10 cellular contexts compared by ENCODE assay signal in genomic region chr7:107622429-107622828, GRCh38. TPM values are rescaled to one million over a fixed set of nuclear protein-coding genes. Genes with fewer than 3 reads are reported as not detected.
DNase-seq lines count a peak whose midpoint lies in the region; ATAC-seq and TF ChIP-seq lines count a peak whose summit lies in the region.
"Had no signal": no experiment of that assay in that cellular context is flagged by ENCODE, and none has a peak within 500 bp of the region (broad histone marks: within the 10 kb centered on the region; RNA-seq: fewer than 3 reads in every experiment).

No MANE protein-coding gene starts in this region.

- no peak for TF ChIP-seq RAD21 in IMR-90 (IDR thresholded peaks at IDR 0.05; ENCODE audit: low read length)

- CTCF ChIA-PET in IMR-90 (lab: Yijun Ruan, JAX), result no interaction called here

- no peak overlapping the region for H3K4me3 ChIP-seq in IMR-90 (ENCODE audit: insufficient read depth, low read depth, low read length)
- H3K4me3 ChIP-seq in cardiac fibroblast (replicated peaks in 1 of 2; ENCODE audit: low read depth in 2 of 2, low read length in 2 of 2), result no peak overlapping the region
- H3K4me3 ChIP-seq in lower lobe of right lung, result no peak overlapping the region

- no peak overlapping the region for H3K14ac ChIP-seq in IMR-90 (replicated peaks; ENCODE audit: low read depth, low read length)

- no peaks in the 10 kb centered on the region for H3K79me1 ChIP-seq in IMR-90 (ENCODE audit: low read depth in 1 of 2, low read length in 2 of 2)

- no peak overlapping the region for H3K27ac Mint-ChIP-seq in T-helper 17 cell

- H2BK120ac ChIP-seq in IMR-90 (ENCODE audit: low read depth, low read length), result no peak overlapping the region

- no peaks in the 10 kb centered on the region for H3K27me3 ChIP-seq in IMR-90 (ENCODE audit: control insufficient read depth, insufficient read depth, low read length)
- H3K27me3 ChIP-seq in lower lobe of right lung (ENCODE audit: low read depth), result no peaks in the 10 kb centered on the region

- H3K4me2 ChIP-seq in IMR-90 (ENCODE audit: low read depth, low read length), result no peak overlapping the region

- no peaks in the 10 kb centered on the region for H3K36me3 Mint-ChIP-seq in T-helper 17 cell (ENCODE audit: low read depth)

- no peak overlapping the region for H3K23ac ChIP-seq in IMR-90 (ENCODE audit: low read depth, low read length)

- no peak overlapping the region for H3K4ac ChIP-seq in IMR-90 (ENCODE audit: low read depth, low read length)

- ATAC-seq in IMR-90 (ENCODE audit: low read depth), result peak; percentile 56
- peak; percentile 68 to 80 for ATAC-seq in lower lobe of right lung
- ATAC-seq in T-helper 17 cell, result no peak
- no peak for ATAC-seq in HG02763 (IDR thresholded peaks at IDR 0.05; ENCODE audit: unreplicated experiment)

- H3K56ac ChIP-seq in IMR-90 (ENCODE audit: extremely low read depth, insufficient read depth, low read length), result no peak overlapping the region

- no peak for TF ChIP-seq CTCF in IMR-90 (conservative IDR thresholded peaks at IDR 0.05; ENCODE audit: low read depth, low read length)
- no peak for TF ChIP-seq CTCF in cardiac fibroblast (IDR thresholded peaks at IDR 0.05; ENCODE audit: low read depth, low read length)
- TF ChIP-seq CTCF in lower lobe of right lung (IDR thresholded peaks at IDR 0.05), result no peak

- no peak overlapping the region for H2BK20ac ChIP-seq in IMR-90 (ENCODE audit: low read depth, low read length)

- H3K36me3 ChIP-seq in IMR-90 (ENCODE audit: control insufficient read depth, insufficient read depth, low read length) (0 out of 2 replicates have a peak, but pooled peaks cover 1% of the 10 kb centered on the region), lower lobe of right lung (peaks cover 31% of the 10 kb centered on the region)

- POLR2A ChIA-PET in IMR-90 (lab: Charles Lee; ENCODE audit: unreplicated experiment), result no interaction called here

- no peak overlapping the region for H3K18ac ChIP-seq in IMR-90 (ENCODE audit: low read depth, low read length)

- no peaks in the 10 kb centered on the region for H3K27me3 Mint-ChIP-seq in T-helper 17 cell

- peaks cover 3% of the 10 kb centered on the region for H3K4me1 Mint-ChIP-seq in T-helper 17 cell

- H4K5ac ChIP-seq in IMR-90 (ENCODE audit: low read depth, low read length), result no peak overlapping the region

- TF ChIP-seq POLR2A in IMR-90 (IDR thresholded peaks at IDR 0.05; ENCODE audit: low read depth, low read length), result no peak

- in situ Hi-C loops in Caki2 (cut with HindIII; ENCODE audit: low pct_unique_long_range_greater_than_20kb, low sequenced_read_pairs), result no loop called here
- in situ Hi-C loops in IMR-90 (cut with MboI; ENCODE audit: low sequenced_read_pairs), result no loop called here

- H3K27ac ChIP-seq in IMR-90 (ENCODE audit: insufficient read depth, low read length), result no peak overlapping the region
- no peak overlapping the region for H3K27ac ChIP-seq in lower lobe of right lung

- no peak overlapping the region for H2AFZ ChIP-seq in IMR-90 (replicated peaks; ENCODE audit: low read length, poor library complexity)

- no peak overlapping the region for H2AK9ac ChIP-seq in IMR-90 (replicated peaks; ENCODE audit: low read depth, low read length, poor library complexity)

- no peaks in the 10 kb centered on the region for H3K9me1 ChIP-seq in IMR-90 (ENCODE audit: insufficient read depth, low read length)

- H3K4me1 ChIP-seq in IMR-90 (ENCODE audit: control insufficient read depth, insufficient read depth, low read length) (peaks cover 2% of the 10 kb centered on the region; the same call in 1 of the 2 replicates), lower lobe of right lung (peaks cover 9% of the 10 kb centered on the region)

- no TSS peak for BruUV-seq in IMR-90 (replicated peaks; lab: Mats Ljungman, UMichigan)

- H4K20me1 ChIP-seq in IMR-90 (ENCODE audit: insufficient read depth, low read length), result no peaks in the 10 kb centered on the region

- no peak overlapping the region for H2AK5ac ChIP-seq in IMR-90 (ENCODE audit: low read depth, low read length)

- intact Hi-C loops in IMR-90 (cut with micrococcal nuclease) (no loop called here), lower lobe of right lung (cut with DNase I) (no loop called here)

- no peak overlapping the region for H2BK15ac ChIP-seq in IMR-90 (ENCODE audit: low read depth, low read length)

- H4K8ac ChIP-seq in IMR-90 (ENCODE audit: low read depth in 2 of 2, low read length in 2 of 2), result no peak overlapping the region

- no peak overlapping the region for H3K9ac ChIP-seq in IMR-90 (ENCODE audit: low read depth, low read length)

- dilution Hi-C loops in IMR-90 (cut with HindIII; ENCODE audit: low sequenced_read_pairs, unreplicated experiment), result no loop called here

- no peak overlapping the region for H3K4me3 Mint-ChIP-seq in T-helper 17 cell

- no CpG with 5 or more reads among the region's 1 CpG for WGBS in IMR-90 (ENCODE audit: extremely low coverage in 2 of 2, insufficient read length in 1 of 2), 2 experiments

- H3K9me3 ChIP-seq in IMR-90 (ENCODE audit: control insufficient read depth, insufficient read depth, low read length), result no peaks in the 10 kb centered on the region
- no peaks in the 10 kb centered on the region for H3K9me3 ChIP-seq in lower lobe of right lung
- no peaks in the 10 kb centered on the region for H3K9me3 ChIP-seq in T-helper 17 cell (ENCODE audit: control insufficient read depth, low read length, poor library complexity, severe bottlenecking)

- no peak overlapping the region for H4K91ac ChIP-seq in IMR-90 (ENCODE audit: insufficient read depth, low read depth, low read length)

- peak; percentile 8 for DNase-seq in Caki2 (ENCODE audit: low read depth)
- peak; percentile 81 for DNase-seq in IMR-90
- DNase-seq in cardiac fibroblast (ENCODE audit: low read depth in 2 of 2), result peak; percentile 80 to 85
- no peak for DNase-seq in lower lobe of right lung
- DNase-seq in stimulated activated CD8-positive, alpha-beta memory T cell treated with anti-CD3 and anti-CD28 coated beads, Interleukin-4, amount 100 ng/mL, for 48 hours, result no peak
- no peak for DNase-seq in iPS-NIHi11 (ENCODE audit: low spot score)
- DNase-seq in T-helper 17 cell, result no peak
- DNase-seq: NCI-H82, small intestine had no signal

- H2BK5ac ChIP-seq in IMR-90 (ENCODE audit: low read depth, low read length, poor library complexity, severe bottlenecking), result no peak overlapping the region

TF ChIP-seq in IMR-90, 13 proteins besides CTCF, POLR2A, EP300 and RAD21:
- TF ChIP-seq CEBPB (IDR thresholded peaks at IDR 0.05; ENCODE audit: low read depth, low read length) (peak; percentile 93), CHD1 (IDR thresholded peaks at IDR 0.05; ENCODE audit: low read depth, low read length) (no peak), FOS (IDR thresholded peaks at IDR 0.05; ENCODE audit: low read depth, low read length) (no peak)

RNA-seq across cellular contexts. Expression of gene SLC26A4, which starts 38.2 kb away (rescaled TPM):
- 0.88 TPM in 1 of 2 replicates, not detected in the other for total RNA-seq in Caki2 (2014; rRNA removed; shearing (Covaris generic); ENCODE audit: low replicate concordance)
- total RNA-seq in IMR-90 (2012; rRNA removed) (0.56 and 1.1 TPM in 2 replicates), lower lobe of right lung (1.0 TPM), T-helper 17 cell (under 1 TPM; 0.21 to 0.35 TPM)
- 0.09 and 0.20 TPM in 2 replicates for polyA plus RNA-seq in IMR-90 (2012; rRNA removed)
- 0.07 TPM in 1 of 2 replicates, not detected in the other for polyA plus RNA-seq in IMR-90 (2012; cell fraction: cytosol; rRNA removed)
- 0.05 and 0.19 TPM in 2 replicates for polyA plus RNA-seq in IMR-90 (2012; cell fraction: nucleus; rRNA removed; ENCODE audit: low replicate concordance)

RNA-seq across cellular contexts. Expression of gene BCAP29, which starts 42.4 kb away (rescaled TPM):
- 16.7 and 29.8 TPM in 2 replicates for total RNA-seq in Caki2 (2014; rRNA removed; shearing (Covaris generic); ENCODE audit: low replicate concordance)
- 33.0 and 119 TPM in 2 replicates for total RNA-seq in IMR-90 (2012; rRNA removed)
- 21.1 and 35.1 TPM in 2 replicates for polyA plus RNA-seq in IMR-90 (2012; rRNA removed)
- polyA plus RNA-seq in IMR-90 (2012; cell fraction: cytosol; rRNA removed), result 8.4 and 16.4 TPM in 2 replicates
- 4.4 and 18.7 TPM in 2 replicates for polyA plus RNA-seq in IMR-90 (2012; cell fraction: nucleus; rRNA removed; ENCODE audit: low replicate concordance)
- total RNA-seq in lower lobe of right lung, result 81.3 TPM
- total RNA-seq in T-helper 17 cell, result 10 to 100 TPM; 13.6 to 16.5 TPM

RNA-seq across cellular contexts. Expression of gene DUS4L, which starts 58.7 kb away (rescaled TPM):
- 13.1 and 26.4 TPM in 2 replicates for total RNA-seq in Caki2 (2014; rRNA removed; shearing (Covaris generic); ENCODE audit: low replicate concordance)
- total RNA-seq in IMR-90 (2012; rRNA removed) (6.6 and 8.6 TPM in 2 replicates), lower lobe of right lung (5.3 TPM), T-helper 17 cell (10 to 100 TPM; 11.0 to 11.3 TPM)
- 3.3 and 4.2 TPM in 2 replicates for polyA plus RNA-seq in IMR-90 (2012; rRNA removed)
- 1.5 and 1.8 TPM in 2 replicates for polyA plus RNA-seq in IMR-90 (2012; cell fraction: cytosol; rRNA removed)
- polyA plus RNA-seq in IMR-90 (2012; cell fraction: nucleus; rRNA removed; ENCODE audit: low replicate concordance), result 1.5 and 4.9 TPM in 2 replicates

RNA-seq across cellular contexts. Expression of gene COG5, which starts 58.7 kb away (rescaled TPM):
- total RNA-seq in Caki2 (2014; rRNA removed; shearing (Covaris generic); ENCODE audit: low replicate concordance), result 38.5 and 43.3 TPM in 2 replicates
- total RNA-seq in IMR-90 (2012; rRNA removed) (27.4 and 35.8 TPM in 2 replicates), lower lobe of right lung (49.1 TPM), T-helper 17 cell (10 to 100 TPM; 54.8 to 87.4 TPM)
- polyA plus RNA-seq in IMR-90 (2012; rRNA removed), result 15.7 and 18.5 TPM in 2 replicates
- polyA plus RNA-seq in IMR-90 (2012; cell fraction: cytosol; rRNA removed), result 5.4 and 6.0 TPM in 2 replicates
- polyA plus RNA-seq in IMR-90 (2012; cell fraction: nucleus; rRNA removed; ENCODE audit: low replicate concordance), result 4.2 and 21.9 TPM in 2 replicates

Comparison
In these comparisons a context has a peak if more than half of its experiments do, and no peak if none do; other contexts are left out.
1. DNase-seq: peak in Caki2 (single experiment), IMR-90 (single experiment) and cardiac fibroblast (2 of 2); none in lower lobe of right lung (single experiment), stimulated activated CD8-positive, alpha-beta memory T cell treated with anti-CD3 and anti-CD28 coated beads, Interleukin-4, amount 100 ng/mL, for 48 hours (single experiment), iPS-NIHi11 (single experiment) and T-helper 17 cell (0 of 3).
2. ATAC-seq: peak in IMR-90 (single experiment) and lower lobe of right lung (2 of 2); none in T-helper 17 cell (single experiment) and HG02763 (single experiment).